In genomic region chr11:69342588-69343330, GRCh38 we compare ENCODE assay signal across 24 cellular contexts. TPM values are rescaled to one million over a fixed set of nuclear protein-coding genes. Genes with fewer than 3 reads are reported as not detected.
DNase-seq lines count a peak whose midpoint lies in the region; ATAC-seq, FAIRE-seq and TF ChIP-seq lines count a peak whose summit lies in the region.
"Had no signal": no experiment of that assay in that cellular context is flagged by ENCODE, and none has a peak within 500 bp of the region (broad histone marks: within the 10 kb centered on the region; RNA-seq: fewer than 3 reads in every experiment).

No MANE protein-coding gene starts in this region.

- TF ChIP-seq CTCF in HFFc6 (IDR thresholded peaks at IDR 0.05) = no peak

- DNase-seq in activated T-cell treated with anti-CD3 and anti-CD28 coated beads, Interleukin-2, amount 50 U/mL, for 48 hours = peak; percentile 5 to 9
- DNase-seq in activated T-cell treated with anti-CD3 and anti-CD28 coated beads, Interleukin-2, amount 50 U/mL, for 72 hours = no peak
- DNase-seq in HFFc6 (no peak), left lobe of liver (ENCODE audit: low spot score) (peak; percentile 31), NCI-H128 (lab: John Stamatoyannopoulos, UW; ENCODE audit: unreplicated experiment) (no peak), KG1 (lab: John Stamatoyannopoulos, UW) (no peak), GM12891 (ENCODE audit: insufficient read length, low spot score) (no peak)
- DNase-seq in stimulated activated naive CD8-positive, alpha-beta T cell treated with anti-CD3 and anti-CD28 coated beads, Interleukin-15, Interleukin-2, amounts not matched to agents 100 U/mL and 50 U/mL, for 24 hours = peak; percentile 1
- DNase-seq: activated naive CD4-positive, alpha-beta T cell treated with anti-CD3 and anti-CD28 coated beads for 36 hours; amniotic stem cell; brain microvascular endothelial cell; DMS53; NCI-H1092; NCI-H1694 treated with DMSO at 0.1 percent for 48 hours; NCI-H446 treated with DMSO at 0.1 percent for 48 hours; NCI-H774; T-helper 17 cell had no signal

- TF ChIP-seq POLR2A in GM12891 (IDR thresholded peaks at IDR 0.05; ENCODE audit: low read depth, low read length) = no peak

- peaks cover 21% of the 10 kb centered on the region for H3K4me1 Mint-ChIP-seq in activated T-cell treated with anti-CD3 and anti-CD28 coated beads, Interleukin-2, amount 50 U/mL, for 72 hours (ENCODE audit: low read depth)
- H3K4me1 Mint-ChIP-seq in HFFc6 (ENCODE audit: low read depth) = peaks cover 61% of the 10 kb centered on the region

- no peaks in the 10 kb centered on the region for H3K27me3 Mint-ChIP-seq in activated T-cell treated with anti-CD3 and anti-CD28 coated beads, Interleukin-2, amount 50 U/mL, for 72 hours (ENCODE audit: low read depth)
- H3K27me3 Mint-ChIP-seq in HFFc6 (ENCODE audit: insufficient read depth) = no peaks in the 10 kb centered on the region
- H3K27me3 Mint-ChIP-seq: T-helper 17 cell had no signal

- H3K4me3 Mint-ChIP-seq in activated T-cell treated with anti-CD3 and anti-CD28 coated beads, Interleukin-2, amount 50 U/mL, for 72 hours = no peak overlapping the region
- no peak overlapping the region for H3K4me3 Mint-ChIP-seq in HFFc6
- H3K4me3 Mint-ChIP-seq: activated naive CD4-positive, alpha-beta T cell treated with anti-CD3 and anti-CD28 coated beads for 36 hours; activated T-helper 1 cell treated with anti-CD3 and anti-CD28 coated beads, Interleukin-12 subunit alpha, Interleukin-12 subunit beta, Interleukin-2, Interleukin-4 antibody, amounts not matched to agents 30 ng/mL and 10 ng/mL and 1 ng/mL, durations not matched to agents 14 hours and 24 hours and 36 hours; memory B cell; T-helper 17 cell had no signal

- peaks cover 7% of the 10 kb centered on the region in 2 donors for H3K9me3 Mint-ChIP-seq in activated T-cell treated with anti-CD3 and anti-CD28 coated beads, Interleukin-2, amount 50 U/mL, for 72 hours
- H3K9me3 Mint-ChIP-seq in HFFc6 = peaks cover 7% of the 10 kb centered on the region

- no peak for FAIRE-seq in GM12891 (lab: Jason Lieb, UNC)
- FAIRE-seq: frontal cortex, TTC549 had no signal

- no peak for ATAC-seq in activated T-cell treated with anti-CD3 and anti-CD28 coated beads, Interleukin-2, amount 50 U/mL, for 72 hours (replicated peaks in 1 of 2)
- no peak for ATAC-seq in left lobe of liver
- ATAC-seq in stimulated activated naive CD8-positive, alpha-beta T cell treated with anti-CD3 and anti-CD28 coated beads, Interleukin-15, Interleukin-2, amounts not matched to agents 100 U/mL and 50 U/mL, for 24 hours = no peak
- ATAC-seq: right lobe of liver, T-helper 17 cell had no signal

- no peak overlapping the region for H3K27ac Mint-ChIP-seq in activated T-cell treated with anti-CD3 and anti-CD28 coated beads, Interleukin-2, amount 50 U/mL, for 72 hours
- H3K27ac Mint-ChIP-seq in HFFc6 = peak overlapping the region; percentile 24; the same call in 1 of the 2 replicates
- H3K27ac Mint-ChIP-seq: activated naive CD4-positive, alpha-beta T cell treated with anti-CD3 and anti-CD28 coated beads for 36 hours; activated T-helper 1 cell treated with anti-CD3 and anti-CD28 coated beads, Interleukin-12 subunit alpha, Interleukin-12 subunit beta, Interleukin-2, Interleukin-4 antibody, amounts not matched to agents 30 ng/mL and 10 ng/mL and 1 ng/mL, durations not matched to agents 14 hours and 24 hours and 36 hours; memory B cell had no signal

- peaks cover 4 to 7% of the 10 kb centered on the region in 2 donors for H3K36me3 Mint-ChIP-seq in activated T-cell treated with anti-CD3 and anti-CD28 coated beads, Interleukin-2, amount 50 U/mL, for 72 hours (ENCODE audit: insufficient read depth in 2 of 2)
- peaks cover 84% of the 10 kb centered on the region for H3K36me3 Mint-ChIP-seq in HFFc6 (ENCODE audit: low read depth)

TF ChIP-seq in GM12891, 5 proteins besides CTCF, POLR2A, EP300 and RAD21:
- TF ChIP-seq TAF1 (IDR thresholded peaks at IDR 0.05; ENCODE audit: low read depth, low read length) = no peak
- no peak for TF ChIP-seq POU2F2 (IDR thresholded peaks at IDR 0.05; ENCODE audit: low read depth, low read length)
- no peak for TF ChIP-seq PAX5 (IDR thresholded peaks at IDR 0.05; ENCODE audit: insufficient read depth, low read length, severe bottlenecking)
- TF ChIP-seq POLR2AphosphoS5 (IDR thresholded peaks at IDR 0.05; ENCODE audit: low read depth, low read length) = no peak
- TF ChIP-seq SPI1 (IDR thresholded peaks at IDR 0.05; ENCODE audit: low read depth, low read length) = no peak

RNA-seq across cellular contexts. Expression of gene MYEOV, which starts 48.8 kb away (rescaled TPM):
- total RNA-seq in activated T-cell treated with anti-CD3 and anti-CD28 coated beads, Interleukin-2, amount 50 U/mL, for 72 hours = under 1 TPM; 0.42 to 0.67 TPM
- total RNA-seq in HFFc6 (2021; fragmentation: NEBNext Ultra II Directional; extraction: Animal tissue kit (Norgen Biotek cat#: 25700)) = 10 to 100 TPM; 55.5 to 93.3 (median 79.9) TPM
- total RNA-seq in left lobe of liver = 0.78 TPM
- polyA plus RNA-seq in GM12891 (2012; ENCODE audit: low read depth, missing spikeins) = 2.3 TPM
- total RNA-seq: cerebellum, frontal cortex, myocyte had no signal

Comparison
In these comparisons a context has a peak if more than half of its experiments do, and no peak if none do; other contexts are left out.
1. DNase-seq: peak in activated T-cell treated with anti-CD3 and anti-CD28 coated beads, Interleukin-2, amount 50 U/mL, for 48 hours (2 of 2), left lobe of liver (single experiment) and stimulated activated naive CD8-positive, alpha-beta T cell treated with anti-CD3 and anti-CD28 coated beads, Interleukin-15, Interleukin-2, amounts not matched to agents 100 U/mL and 50 U/mL, for 24 hours (single experiment); none in activated T-cell treated with anti-CD3 and anti-CD28 coated beads, Interleukin-2, amount 50 U/mL, for 72 hours (0 of 2), HFFc6 (single experiment), NCI-H128 (single experiment), KG1 (single experiment) and GM12891 (single experiment).
2. RNA of gene MYEOV, which starts 48.8 kb away (total RNA-seq): 55.5 to 93.3 TPM in HFFc6; 0.78 TPM in left lobe of liver (single experiment) and 0.42 to 0.67 TPM in activated T-cell treated with anti-CD3 and anti-CD28 coated beads, Interleukin-2, amount 50 U/mL, for 72 hours; every median in the first group is over 10 times any median in the second.